In the genomic region with DNA sequence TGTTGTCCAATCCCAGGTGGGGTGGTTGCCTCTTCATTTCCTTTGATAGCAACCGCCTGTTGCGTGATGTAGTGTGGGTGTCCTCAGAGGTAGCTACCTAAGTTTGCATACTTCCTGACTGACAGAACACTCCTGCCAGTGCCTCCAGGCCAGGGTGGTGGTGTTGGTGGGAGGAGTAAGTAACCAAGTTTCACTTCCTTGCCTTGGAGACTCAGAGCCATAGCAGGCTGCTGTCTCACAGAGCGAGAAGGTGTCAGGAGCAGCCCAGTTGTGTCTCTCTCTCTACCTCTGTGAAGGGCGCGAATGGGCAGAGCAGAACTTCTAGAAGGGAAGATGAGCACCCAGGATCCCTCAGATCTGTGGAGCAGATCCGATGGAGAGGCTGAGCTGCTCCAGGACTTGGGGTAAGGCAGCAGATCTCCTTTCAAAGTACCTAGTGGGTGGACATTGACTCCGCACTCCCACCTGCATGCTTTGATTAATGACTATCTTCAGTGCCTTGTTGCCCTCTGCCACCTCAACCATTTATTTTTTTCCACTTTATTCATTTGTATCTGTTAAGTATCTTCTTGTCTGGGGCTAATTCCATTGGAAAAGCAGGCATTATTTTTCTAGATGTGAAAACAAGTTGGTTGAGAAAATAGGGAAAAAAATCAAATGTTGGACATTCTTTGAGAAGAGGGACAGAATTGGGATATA, we compare ENCODE assay signal across 8 cellular contexts. TPM values are rescaled to one million over a fixed set of nuclear protein-coding genes. Genes with fewer than 3 reads are reported as not detected.
DNase-seq lines count a peak whose midpoint lies in the region; ATAC-seq, FAIRE-seq and TF ChIP-seq lines count a peak whose summit lies in the region.

A gene with protein sequence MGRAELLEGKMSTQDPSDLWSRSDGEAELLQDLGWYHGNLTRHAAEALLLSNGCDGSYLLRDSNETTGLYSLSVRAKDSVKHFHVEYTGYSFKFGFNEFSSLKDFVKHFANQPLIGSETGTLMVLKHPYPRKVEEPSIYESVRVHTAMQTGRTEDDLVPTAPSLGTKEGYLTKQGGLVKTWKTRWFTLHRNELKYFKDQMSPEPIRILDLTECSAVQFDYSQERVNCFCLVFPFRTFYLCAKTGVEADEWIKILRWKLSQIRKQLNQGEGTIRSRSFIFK (plus strand): TSS at position 217 of the 699 bp plus-strand sequence. CDS start 87 bp downstream, at position 304.

- no peak for FAIRE-seq in small intestine (lab: Jason Lieb, UNC)

- no peaks in the 10 kb centered on the region for H3K27me3 ChIP-seq in small intestine (ENCODE audit: control insufficient read depth in 2 of 2, insufficient read depth in 2 of 2, low read length in 2 of 2)

- peak within 1 kb of the TSS; percentile 30 to 72 for H3K27ac ChIP-seq in small intestine (ENCODE audit: low read depth in 1 of 2, low read length in 1 of 2)

- H3K9me3 ChIP-seq in small intestine (ENCODE audit: control insufficient read depth, low read depth): no peaks in the 10 kb centered on the region

- 64 to 88% (median 68%) methylated on average over 7 of the region's 7 CpGs for WGBS in small intestine, 3 donors

- peak within 1 kb of the TSS in 1 of 2 donors; percentile 25 for H3K4me3 ChIP-seq in small intestine (ENCODE audit: low read depth in 1 of 2, low read length in 2 of 2)

- ATAC-seq in HG03520 (IDR thresholded peaks at IDR 0.05; ENCODE audit: unreplicated experiment) (peak; percentile 96), SK-N-SH treated with all-trans-retinoic acid at 6 μM for 48 hours (no peak)

- no peaks in the 10 kb centered on the region for H3K36me3 ChIP-seq in small intestine (ENCODE audit: control insufficient read depth in 2 of 2, insufficient read depth in 2 of 2, low read length in 2 of 2)

- DNase-seq in activated gamma-delta T cell treated with Interleukin-2 at 50 U/mL for 16 hours (peak; percentile 65), activated gamma-delta T cell (lab: John Stamatoyannopoulos, UW) (no peak), small intestine (peak; percentile 42), NCI-H1048 (lab: John Stamatoyannopoulos, UW) (no peak)
- DNase-seq in activated CD4-positive, alpha-beta T cell treated with anti-CD3 and anti-CD28 coated beads for 1 hour: peak; percentile 62
- DNase-seq in effector CD4-positive, alpha-beta T cell: peak; percentile 63

- peaks cover 0 to 9% of the 10 kb centered on the region in 2 donors for H3K4me1 ChIP-seq in small intestine (ENCODE audit: control insufficient read depth in 2 of 2, insufficient read depth in 1 of 2, low read depth in 1 of 2, low read length in 1 of 2)

TF ChIP-seq in SK-N-SH treated with all-trans-retinoic acid at 6 μM for 48 hours, 23 proteins besides CTCF, POLR2A, EP300 and RAD21:
- TF ChIP-seq, protein P1, sequence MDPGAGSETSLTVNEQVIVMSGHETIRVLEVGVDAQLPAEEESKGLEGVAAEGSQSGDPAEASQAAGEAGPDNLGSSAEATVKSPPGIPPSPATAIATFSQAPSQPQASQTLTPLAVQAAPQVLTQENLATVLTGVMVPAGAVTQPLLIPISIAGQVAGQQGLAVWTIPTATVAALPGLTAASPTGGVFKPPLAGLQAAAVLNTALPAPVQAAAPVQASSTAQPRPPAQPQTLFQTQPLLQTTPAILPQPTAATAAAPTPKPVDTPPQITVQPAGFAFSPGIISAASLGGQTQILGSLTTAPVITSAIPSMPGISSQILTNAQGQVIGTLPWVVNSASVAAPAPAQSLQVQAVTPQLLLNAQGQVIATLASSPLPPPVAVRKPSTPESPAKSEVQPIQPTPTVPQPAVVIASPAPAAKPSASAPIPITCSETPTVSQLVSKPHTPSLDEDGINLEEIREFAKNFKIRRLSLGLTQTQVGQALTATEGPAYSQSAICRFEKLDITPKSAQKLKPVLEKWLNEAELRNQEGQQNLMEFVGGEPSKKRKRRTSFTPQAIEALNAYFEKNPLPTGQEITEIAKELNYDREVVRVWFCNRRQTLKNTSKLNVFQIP (CRISPR knock-in tag; IDR thresholded peaks at IDR 0.05; ENCODE audit: borderline replicate concordance, low read depth): no peak
- TF ChIP-seq ZNF565 (CRISPR knock-in tag; conservative IDR thresholded peaks at IDR 0.05; ENCODE audit: low read depth) (no peak), ZFP3 (CRISPR knock-in tag; IDR thresholded peaks at IDR 0.05) (no peak), OSR1 (CRISPR knock-in tag; IDR thresholded peaks at IDR 0.05) (no peak), ZNF8 (CRISPR knock-in tag; IDR thresholded peaks at IDR 0.05) (no peak), SNAI2 (CRISPR knock-in tag; IDR thresholded peaks at IDR 0.05) (no peak)
- TF ChIP-seq, protein P2, sequence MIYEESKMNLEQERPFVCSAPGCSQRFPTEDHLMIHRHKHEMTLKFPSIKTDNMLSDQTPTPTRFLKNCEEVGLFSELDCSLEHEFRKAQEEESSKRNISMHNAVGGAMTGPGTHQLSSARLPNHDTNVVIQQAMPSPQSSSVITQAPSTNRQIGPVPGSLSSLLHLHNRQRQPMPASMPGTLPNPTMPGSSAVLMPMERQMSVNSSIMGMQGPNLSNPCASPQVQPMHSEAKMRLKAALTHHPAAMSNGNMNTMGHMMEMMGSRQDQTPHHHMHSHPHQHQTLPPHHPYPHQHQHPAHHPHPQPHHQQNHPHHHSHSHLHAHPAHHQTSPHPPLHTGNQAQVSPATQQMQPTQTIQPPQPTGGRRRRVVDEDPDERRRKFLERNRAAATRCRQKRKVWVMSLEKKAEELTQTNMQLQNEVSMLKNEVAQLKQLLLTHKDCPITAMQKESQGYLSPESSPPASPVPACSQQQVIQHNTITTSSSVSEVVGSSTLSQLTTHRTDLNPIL (CRISPR knock-in tag; IDR thresholded peaks at IDR 0.05; ENCODE audit: low read depth): no peak

RNA-seq across cellular contexts. Expression of the gene that starts here (rescaled TPM):
- 1 to 10 TPM in 2 of 3 donors, not detected in 1; 1.8 to 2.4 TPM for polyA plus RNA-seq in small intestine

Comparison
In these comparisons a context has a peak if more than half of its experiments do, and no peak if none do; other contexts are left out.
1. DNase-seq: peak in activated gamma-delta T cell treated with Interleukin-2 at 50 U/mL for 16 hours (single experiment), activated CD4-positive, alpha-beta T cell treated with anti-CD3 and anti-CD28 coated beads for 1 hour (single experiment), effector CD4-positive, alpha-beta T cell (single experiment) and small intestine (single experiment); none in activated gamma-delta T cell (single experiment) and NCI-H1048 (single experiment).